10 cellular contexts compared by ENCODE assay signal in the genomic region with DNA sequence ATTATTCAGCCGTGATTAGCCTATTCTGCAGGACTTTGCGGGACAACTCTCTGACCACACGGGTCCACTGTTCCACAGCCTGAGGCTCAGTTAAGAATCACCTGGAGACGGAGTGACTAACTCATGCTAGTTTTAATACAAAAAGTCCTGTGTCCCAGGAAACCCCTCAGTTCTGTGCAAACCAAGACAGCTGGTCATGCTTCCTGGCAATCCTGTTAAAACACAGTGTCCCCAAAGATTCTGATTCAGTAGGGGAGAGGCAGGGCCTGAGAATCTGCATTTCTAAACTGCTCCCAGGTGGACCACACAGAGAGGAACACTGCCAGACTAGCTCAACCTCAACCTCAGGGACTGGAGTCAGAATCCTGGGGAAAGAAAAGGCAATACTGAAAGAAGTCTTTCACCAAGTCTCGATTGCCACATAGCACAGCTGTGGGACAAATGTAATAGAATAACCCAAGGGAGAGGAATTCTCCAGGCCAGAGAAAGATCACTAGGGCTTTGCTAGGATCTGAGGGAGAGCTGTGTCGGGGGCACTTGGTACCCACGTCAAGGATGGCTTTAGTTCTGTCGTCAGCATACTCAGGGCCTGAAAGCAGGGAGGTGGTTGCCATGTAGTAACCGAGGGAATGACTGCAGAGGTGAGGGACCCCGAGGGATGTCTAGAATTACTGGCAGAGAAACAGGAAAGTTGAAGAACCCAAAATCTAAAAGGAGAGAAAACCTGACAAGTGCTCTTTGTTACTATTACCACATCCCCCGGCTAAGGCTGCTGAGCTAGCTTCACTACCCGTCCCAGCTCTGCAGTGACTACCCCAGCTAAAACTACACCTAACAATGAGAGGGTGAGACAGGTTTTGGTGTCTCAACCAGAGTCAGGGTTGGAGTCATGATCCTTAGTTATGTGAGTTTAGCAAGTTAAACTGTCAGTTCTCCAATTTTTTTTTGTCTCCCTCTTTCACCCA. TPM values are rescaled to one million over a fixed set of nuclear protein-coding genes. Genes with fewer than 3 reads are reported as not detected.
DNase-seq lines count a peak whose midpoint lies in the region; ATAC-seq, FAIRE-seq and TF ChIP-seq lines count a peak whose summit lies in the region.
"Had no signal": no experiment of that assay in that cellular context is flagged by ENCODE, and none has a peak within 500 bp of the region (broad histone marks: within the 10 kb centered on the region; RNA-seq: fewer than 3 reads in every experiment).

No MANE protein-coding gene starts in this region.

- WGBS in A549 (ENCODE audit: missing lambda C conversion rate) = 67% methylated on average over 12 of the region's 12 CpGs

- no peaks in the 10 kb centered on the region for H3K27me3 ChIP-seq in Karpas-422 (ENCODE audit: low read length)
- no peaks in the 10 kb centered on the region for H3K27me3 ChIP-seq in left lung

- POLR2A ChIA-PET in A549 (lab: Yijun Ruan, JAX) = no interaction called here

- TF ChIP-seq POLR2A in A549 (IDR thresholded peaks at IDR 0.05; ENCODE audit: low read length) = no peak

- H3K4me2 ChIP-seq in A549 = peak overlapping the region; percentile 71
- H3K4me2 ChIP-seq in Karpas-422 (ENCODE audit: low read depth, low read length, poor library complexity, severe bottlenecking) = no peak overlapping the region

- DNase-seq in A549 (ENCODE audit: low read depth in 1 of 2, low spot score in 1 of 2) (peak; percentile 51 to 59), Karpas-422 (peak; percentile 38), choroid plexus epithelial cell (ENCODE audit: low read depth) (peak; percentile 61), left lung (no peak), T-helper 9 cell (no peak)
- DNase-seq: CD4-positive, alpha-beta T cell; stimulated activated naive CD8-positive, alpha-beta T cell treated with anti-CD3 and anti-CD28 coated beads, Interleukin-15, Interleukin-2, amounts not matched to agents 100 U/mL and 50 U/mL, for 24 hours had no signal

- no peak for FAIRE-seq in A549 (lab: Jason Lieb, UNC)

- no peak overlapping the region for H3K4me3 ChIP-seq in A549
- H3K4me3 ChIP-seq in Karpas-422 (ENCODE audit: low read length) = no peak overlapping the region
- no peak overlapping the region for H3K4me3 ChIP-seq in choroid plexus epithelial cell (ENCODE audit: low read depth, low read length)
- H3K4me3 ChIP-seq in left lung = no peak overlapping the region

- ATAC-seq in A549 (peak; percentile 83 to 84), left lung (peak; percentile 37), HG02623 (IDR thresholded peaks at IDR 0.05; ENCODE audit: unreplicated experiment) (no peak), HG03108 (IDR thresholded peaks at IDR 0.05; ENCODE audit: unreplicated experiment) (no peak), GM18858 (IDR thresholded peaks at IDR 0.05; ENCODE audit: unreplicated experiment) (no peak)
- ATAC-seq: stimulated activated naive CD8-positive, alpha-beta T cell treated with anti-CD3 and anti-CD28 coated beads, Interleukin-15, Interleukin-2, amounts not matched to agents 100 U/mL and 50 U/mL, for 24 hours had no signal

- H3K9me3 ChIP-seq in A549 (no peaks in the 10 kb centered on the region), Karpas-422 (ENCODE audit: low read length) (no peaks in the 10 kb centered on the region), left lung (no peaks in the 10 kb centered on the region)

- no peaks in the 10 kb centered on the region for H4K20me1 ChIP-seq in Karpas-422 (ENCODE audit: insufficient read depth, low read depth, low read length)

- peak; percentile 41 to 48 for TF ChIP-seq RAD21 in A549 (conservative IDR thresholded peaks at IDR 0.05 in 1 of 2, IDR thresholded peaks at IDR 0.05 in 1 of 2)

- H3K27ac ChIP-seq in A549 (peak overlapping the region; percentile 66 to 82), Karpas-422 (ENCODE audit: low read length) (no peak overlapping the region), left lung (no peak overlapping the region)

- H3K36me3 ChIP-seq in Karpas-422 (ENCODE audit: insufficient read depth, low read length) (no peaks in the 10 kb centered on the region), left lung (no peaks in the 10 kb centered on the region)

- no peak for TF ChIP-seq EP300 in A549 (IDR thresholded peaks at IDR 0.05)

- H3K9me2 ChIP-seq in Karpas-422 (replicated peaks; ENCODE audit: insufficient read depth, low read length) = no peaks in the 10 kb centered on the region

- intact Hi-C loops in left lung (cut with DNase I) = no loop called here

- H3K4me1 ChIP-seq in A549 = peaks cover 78% of the 10 kb centered on the region
- H3K4me1 ChIP-seq in Karpas-422 (ENCODE audit: low read length) = peaks cover 30% of the 10 kb centered on the region
- peaks cover 0 to 36% of the 10 kb centered on the region in 2 donors for H3K4me1 ChIP-seq in left lung

- TF ChIP-seq CTCF in A549 (IDR thresholded peaks at IDR 0.05) (0 out of 3 replicates have a peak, but pooled peaks have one; percentile 18), choroid plexus epithelial cell (conservative IDR thresholded peaks at IDR 0.05; ENCODE audit: low read depth, low read length) (peak; percentile 48), left lung (IDR thresholded peaks at IDR 0.05) (no peak)

- no peak overlapping the region for H2AFZ ChIP-seq in Karpas-422 (ENCODE audit: low read length)

- H3K9ac ChIP-seq in Karpas-422 (ENCODE audit: low read length) = no peak overlapping the region

- H3K79me2 ChIP-seq in Karpas-422 (ENCODE audit: low read length) = 0 out of 2 replicates have a peak, but pooled peaks cover 3% of the 10 kb centered on the region

- CTCF ChIA-PET in A549 (lab: Yijun Ruan, JAX) = interaction anchor here (0.7 to 2.8 kb wide), 9 partner anchors 10 to 196 kb away, joined by 3 to 12 read pairs (median 5); no protein-coding TSS in a partner anchor

TF ChIP-seq in A549, 52 proteins besides CTCF, POLR2A, EP300 and RAD21:
- TF ChIP-seq ZFP36 (IDR thresholded peaks at IDR 0.05; ENCODE audit: borderline replicate concordance, partially characterized antibody) (no peak), CEBPB (IDR thresholded peaks at IDR 0.05) (peak in 1 of 2 experiments; percentile 46; a peak in 1 of 4 replicates), SMC3 (IDR thresholded peaks at IDR 0.05) (peak; percentile 31; the same call in 1 of the 3 replicates)

RNA-seq across cellular contexts. Expression of a gene that starts 8.6 kb away (rescaled TPM):
- polyA plus RNA-seq in A549 (2011; rRNA removed) = 18.6 and 21.7 TPM in 2 replicates
- 6.3 and 7.3 TPM in 2 replicates for polyA plus RNA-seq in A549 (2012; cell fraction: cytosol; rRNA removed)
- 8.6 and 12.3 TPM in 2 replicates for polyA plus RNA-seq in A549 (2012; cell fraction: nucleus; rRNA removed)
- 14.1 to 17.9 TPM (median 15.7 TPM) in 3 replicates for polyA plus RNA-seq in A549 (2017; fragmentation: RNase III; extraction: RNeasy Plus Mini Kit Qiagen cat#74134 plus additional on column Dnase treatment)
- polyA minus RNA-seq in A549 (2011; rRNA and poly(A)+ RNA removed) = 22.4 and 24.8 TPM in 2 replicates
- 14.5 and 17.2 TPM in 2 replicates for total RNA-seq in Karpas-422 (2014; rRNA removed; shearing (Covaris generic); ENCODE audit: low replicate concordance)
- 10 to 100 TPM; 31.3 to 32.9 TPM for total RNA-seq in left lung

Comparison
In these comparisons a context has a peak if more than half of its experiments do, and no peak if none do; other contexts are left out.
1. ATAC-seq: peak in A549 (2 of 2) and left lung (single experiment); none in HG02623 (single experiment), HG03108 (single experiment) and GM18858 (single experiment).
2. DNase-seq: peak in A549 (2 of 2), Karpas-422 (single experiment) and choroid plexus epithelial cell (single experiment); none in left lung (0 of 2) and T-helper 9 cell (single experiment).
3. H3K27ac ChIP-seq: peak in A549 (2 of 2); none in Karpas-422 (single experiment) and left lung (0 of 2).
4. CTCF ChIP-seq: peak in A549 (single experiment) and choroid plexus epithelial cell (single experiment); none in left lung (0 of 2).